Comparison of ENCODE assay signal across 8 cellular contexts in the genomic region with DNA sequence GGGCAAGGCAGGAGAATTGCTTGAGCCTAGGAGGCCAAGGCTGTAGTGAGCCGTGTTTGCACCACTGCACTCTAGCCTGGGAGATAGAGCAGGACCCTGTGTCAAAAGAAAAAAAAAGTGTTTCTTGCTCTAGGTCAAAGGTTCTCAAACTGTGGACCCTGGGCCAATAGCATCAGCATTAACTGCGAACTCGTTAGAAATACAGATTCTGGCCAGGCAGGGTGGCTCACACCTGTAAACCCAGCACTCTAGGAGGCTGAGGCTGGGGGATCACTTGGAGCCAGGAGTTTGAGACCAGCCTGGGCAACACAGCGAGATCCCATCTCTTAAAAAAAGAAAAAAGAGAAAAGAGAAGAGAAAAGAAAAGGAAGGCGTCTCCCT. TPM values are rescaled to one million over a fixed set of nuclear protein-coding genes. Genes with fewer than 3 reads are reported as not detected.
DNase-seq lines count a peak whose midpoint lies in the region; ATAC-seq and TF ChIP-seq lines count a peak whose summit lies in the region.

No MANE protein-coding gene starts in this region.

- H3K27me3 ChIP-seq in sigmoid colon, result no peaks in the 10 kb centered on the region

- peaks cover 13% of the 10 kb centered on the region for H3K36me3 Mint-ChIP-seq in T-cell

- ATAC-seq in T-cell (replicated peaks in 1 of 4) (no peak), GM21360 (IDR thresholded peaks at IDR 0.05; ENCODE audit: unreplicated experiment) (no peak), HG03095 (IDR thresholded peaks at IDR 0.05; ENCODE audit: unreplicated experiment) (no peak)

- H3K4me3 ChIP-seq in GM12864 (ENCODE audit: low read depth, low read length) (peak overlapping the region; percentile 88), fibroblast of the aortic adventitia (ENCODE audit: low read depth, low read length) (peak overlapping the region; percentile 91), sigmoid colon (peak overlapping the region; percentile 68 to 89 (median 74))

- DNase-seq in GM12864 (ENCODE audit: low read depth) (no peak), T-cell (no peak), fibroblast of the aortic adventitia (ENCODE audit: low read depth) (no peak), sigmoid colon (no peak), iPS-NIHi11 (ENCODE audit: low spot score) (no peak)
- no peak for DNase-seq in stimulated activated CD4-positive, alpha-beta T cell treated with anti-CD3 and anti-CD28 coated beads, Interleukin-15, amount 100 ng/mL, for 24 hours

- H3K27me3 Mint-ChIP-seq in T-cell, result no peaks in the 10 kb centered on the region

- intact Hi-C loops in sigmoid colon (cut with DNase I), result loop anchor here (5.0 to 10.0 kb wide), 3 partner anchors 43 to 147 kb away; a partner anchor contains a TSS

- peak overlapping the region; percentile 94 to 96 (median 95) for H3K4me3 Mint-ChIP-seq in T-cell

- H3K9me3 ChIP-seq in sigmoid colon, result no peaks in the 10 kb centered on the region

- 46 to 56% methylated on average over 5 of the region's 5 CpGs for WGBS in sigmoid colon, 2 donors

- TF ChIP-seq EP300 in sigmoid colon (IDR thresholded peaks at IDR 0.05), result no peak

- TF ChIP-seq CTCF in GM12864 (IDR thresholded peaks at IDR 0.05; ENCODE audit: low read depth, low read length, missing control alignments) (no peak), fibroblast of the aortic adventitia (IDR thresholded peaks at IDR 0.05; ENCODE audit: insufficient read depth, low read length) (no peak), sigmoid colon (IDR thresholded peaks at IDR 0.05) (no peak)

- CTCF ChIA-PET in T-cell (lab: Charles Lee), result no interaction called here

- H3K36me3 ChIP-seq in sigmoid colon, result peaks cover 0 to 2% (median 0%) of the 10 kb centered on the region in 4 donors

- H3K4me1 ChIP-seq in sigmoid colon, result peaks cover 0 to 43% (median 31%) of the 10 kb centered on the region in 4 donors

- TF ChIP-seq POLR2A in sigmoid colon (IDR thresholded peaks at IDR 0.05), result no peak

- H3K4me1 Mint-ChIP-seq in T-cell, result peaks cover 42 to 57% (median 55%) of the 10 kb centered on the region in 3 donors

- H3K27ac Mint-ChIP-seq in T-cell, result peak overlapping the region; percentile 93 to 94

- peak overlapping the region; percentile 74 to 82 (median 78) for H3K27ac ChIP-seq in sigmoid colon

- no peaks in the 10 kb centered on the region for H3K9me3 Mint-ChIP-seq in T-cell

- POLR2A ChIA-PET in T-cell (lab: Charles Lee), result interaction anchor here in 1 of 2 donors (0.6 to 0.8 kb wide), 2 partner anchors 8 to 9 kb away, joined by 3 to 4 read pairs; no protein-coding TSS in a partner anchor

RNA-seq across cellular contexts. Expression of a gene that starts 0.9 kb away (rescaled TPM):
- total RNA-seq in T-cell (10 to 100 TPM in 1 of 5 donors, 1 to 10 TPM in 4; 6.0 to 10.2 (median 7.1) TPM), fibroblast of the aortic adventitia (ENCODE audit: low replicate concordance) (3.6 and 7.4 TPM in 2 replicates), sigmoid colon (1 to 10 TPM; 4.3 to 6.4 (median 5.5) TPM)
- polyA plus RNA-seq in sigmoid colon, result 1 to 10 TPM; 1.6 to 6.5 (median 6.0) TPM

RNA-seq across cellular contexts. Expression of a gene that starts 22.3 kb away (rescaled TPM):
- total RNA-seq in T-cell (10 to 100 TPM; 32.6 to 46.1 (median 43.2) TPM), fibroblast of the aortic adventitia (ENCODE audit: low replicate concordance) (15.7 and 37.7 TPM in 2 replicates), sigmoid colon (10 to 100 TPM; 11.0 to 21.6 (median 15.2) TPM)
- polyA plus RNA-seq in sigmoid colon, result 10 to 100 TPM; 19.8 to 32.3 (median 26.4) TPM

RNA-seq across cellular contexts. Expression of a gene that starts 51.7 kb away (rescaled TPM):
- total RNA-seq in T-cell (10 to 100 TPM; 21.1 to 34.2 (median 31.8) TPM), fibroblast of the aortic adventitia (ENCODE audit: low replicate concordance) (46.5 and 63.1 TPM in 2 replicates), sigmoid colon (10 to 100 TPM; 20.3 to 46.0 (median 24.0) TPM)
- 10 to 100 TPM; 23.4 to 30.3 (median 30.0) TPM for polyA plus RNA-seq in sigmoid colon
